9 cellular contexts compared by ENCODE assay signal in the genomic region with DNA sequence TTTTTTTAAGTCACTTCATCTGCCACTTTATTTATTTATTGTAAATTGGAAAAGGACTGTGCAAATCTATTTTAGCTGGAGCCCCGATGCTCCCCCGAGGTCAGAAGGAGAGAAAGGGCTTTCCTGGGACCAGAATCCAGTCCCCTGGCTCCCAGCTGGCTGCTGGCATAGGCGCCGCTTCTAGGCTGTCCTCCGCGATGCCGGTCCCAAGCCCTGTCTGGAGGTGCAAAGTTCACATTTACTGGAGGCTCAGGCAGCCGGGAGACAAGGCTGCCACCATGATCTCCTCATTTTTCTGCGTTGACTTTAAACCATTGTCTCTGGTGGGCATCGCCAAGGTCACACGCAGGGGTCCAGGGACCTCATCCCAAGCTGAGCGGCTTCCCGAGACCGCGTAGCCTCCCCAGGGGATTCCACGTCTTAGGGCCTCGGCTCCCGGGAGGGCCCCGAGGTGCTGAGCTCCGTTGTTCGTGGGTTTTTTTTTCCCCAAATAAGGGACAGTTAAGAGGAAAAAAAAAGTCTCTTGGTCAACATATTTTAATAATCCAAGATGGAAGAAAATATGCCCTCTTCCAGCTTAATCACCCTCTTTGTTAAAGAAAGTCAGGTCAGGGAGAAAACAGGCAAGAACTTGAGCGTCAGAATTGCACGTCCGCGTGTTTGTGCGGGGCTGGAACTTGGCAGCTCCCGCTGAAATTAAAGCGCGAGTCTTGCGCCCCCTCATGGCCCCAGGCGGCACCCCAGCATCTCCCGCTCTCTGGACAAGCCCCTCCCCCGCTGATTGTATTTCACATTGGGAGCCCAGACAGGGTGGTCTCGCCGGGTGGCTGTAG. TPM values are rescaled to one million over a fixed set of nuclear protein-coding genes. Genes with fewer than 3 reads are reported as not detected.
DNase-seq lines count a peak whose midpoint lies in the region; ATAC-seq and TF ChIP-seq lines count a peak whose summit lies in the region.
"Had no signal": no experiment of that assay in that cellular context is flagged by ENCODE, and none has a peak within 500 bp of the region (broad histone marks: within the 10 kb centered on the region; RNA-seq: fewer than 3 reads in every experiment).

No MANE protein-coding gene starts in this region.

- no peak overlapping the region for H3K4me3 Mint-ChIP-seq in MCF 10A (ENCODE audit: unreplicated experiment)

- H3K9me3 Mint-ChIP-seq in MCF 10A (ENCODE audit: unreplicated experiment) = no peaks in the 10 kb centered on the region

- POLR2A ChIA-PET in MCF 10A (lab: Yijun Ruan, JAX) = no interaction called here

- no peak overlapping the region for H3K27ac Mint-ChIP-seq in MCF 10A (ENCODE audit: low read depth, unreplicated experiment)

- peak; percentile 75 for ATAC-seq in GM21390 (IDR thresholded peaks at IDR 0.05; ENCODE audit: unreplicated experiment)
- ATAC-seq in GM18873 (IDR thresholded peaks at IDR 0.05; ENCODE audit: low FRiP score, unreplicated experiment) = no peak

- CTCF ChIA-PET in MCF 10A (lab: Yijun Ruan, JAX) = interaction anchor here (0.6 to 1.7 kb wide), 8 partner anchors 9 to 1291 kb away, joined by 3 to 5 read pairs (median 3); no protein-coding TSS in a partner anchor

- intact Hi-C loops in MCF 10A (cut with micrococcal nuclease) = no loop called here

- TF ChIP-seq CTCF in MCF 10A (IDR thresholded peaks at IDR 0.05; ENCODE audit: unreplicated experiment) = peak; percentile 33

- H3K4me1 Mint-ChIP-seq in MCF 10A (ENCODE audit: insufficient read depth, unreplicated experiment) = no peaks in the 10 kb centered on the region

- peaks cover 10% of the 10 kb centered on the region for H3K27me3 Mint-ChIP-seq in MCF 10A (ENCODE audit: insufficient read depth, unreplicated experiment)

- DNase-seq in AG08396 (ENCODE audit: low spot score) (peak; percentile 66), SK-N-DZ (ENCODE audit: low spot score) (peak; percentile 28), MCF 10A (ENCODE audit: unreplicated experiment) (peak; percentile 27), left kidney (ENCODE audit: low read depth, low spot score) (peak; percentile 75), NCI-H187 (lab: John Stamatoyannopoulos, UW) (no peak)
- DNase-seq in stimulated activated CD8-positive, alpha-beta memory T cell treated with anti-CD3 and anti-CD28 coated beads, Interleukin-4, amount 100 ng/mL, for 24 hours (ENCODE audit: low read depth) = peak; percentile 42

- BruUV-seq in MCF 10A (replicated peaks; lab: Mats Ljungman, UMichigan) = no TSS peak

- no peaks in the 10 kb centered on the region for H3K36me3 Mint-ChIP-seq in MCF 10A (ENCODE audit: insufficient read depth, unreplicated experiment)

RNA-seq across cellular contexts. Expression of a gene that starts 11.9 kb away (rescaled TPM):
- polyA plus RNA-seq in SK-N-DZ (2014; cell fraction: cytosol; rRNA removed) = not detected in 2 replicates
- polyA plus RNA-seq in SK-N-DZ (2014; cell fraction: nucleus; rRNA removed) = not detected in 2 replicates
- total RNA-seq in MCF 10A (2022) = not detected in 2 replicates
- total RNA-seq: dermis microvascular lymphatic vessel endothelial cell had no signal

RNA-seq across cellular contexts. Expression of a gene that starts 15.4 kb away (rescaled TPM):
- not detected in 2 replicates for polyA plus RNA-seq in SK-N-DZ (2014; cell fraction: cytosol; rRNA removed)
- polyA plus RNA-seq in SK-N-DZ (2014; cell fraction: nucleus; rRNA removed) = not detected in 2 replicates
- total RNA-seq in MCF 10A (2022) = not detected in 2 replicates
- total RNA-seq: dermis microvascular lymphatic vessel endothelial cell had no signal

RNA-seq across cellular contexts. Expression of a gene that starts 31.4 kb away (rescaled TPM):
- not detected in 2 replicates for polyA plus RNA-seq in SK-N-DZ (2014; cell fraction: cytosol; rRNA removed)
- not detected in 2 replicates for polyA plus RNA-seq in SK-N-DZ (2014; cell fraction: nucleus; rRNA removed)
- not detected in 2 replicates for total RNA-seq in MCF 10A (2022)
- total RNA-seq: dermis microvascular lymphatic vessel endothelial cell had no signal

Comparison
In these comparisons a context has a peak if more than half of its experiments do, and no peak if none do; other contexts are left out.
1. DNase-seq: peak in AG08396 (single experiment), SK-N-DZ (single experiment), MCF 10A (single experiment), left kidney (single experiment) and stimulated activated CD8-positive, alpha-beta memory T cell treated with anti-CD3 and anti-CD28 coated beads, Interleukin-4, amount 100 ng/mL, for 24 hours (single experiment); none in NCI-H187 (0 of 2).